Comparison of ENCODE assay signal across 19 cellular contexts in genomic region chr1:71562298-71562697, GRCh38.
"Had no signal": no experiment of that assay in that cellular context is flagged by ENCODE, and none has a peak within 500 bp of the region (broad histone marks: within the 10 kb centered on the region; RNA-seq: fewer than 3 reads in every experiment).

No MANE protein-coding gene starts in this region.

- H3K36me3 Mint-ChIP-seq: immature natural killer cell; naive B cell; stimulated activated effector memory CD8-positive, alpha-beta T cell treated with anti-CD3 and anti-CD28 coated beads, Interleukin-12 subunit alpha, Interleukin-12 subunit beta, amount 100 ng/mL, for 72 hours had no signal

- H3K36me3 ChIP-seq: left ventricle myocardium inferior, suprapubic skin, tibial nerve had no signal

- H3K9me3 Mint-ChIP-seq: naive B cell, nephron progenitor cell had no signal

- H3K4me1 Mint-ChIP-seq: central memory CD8-positive, alpha-beta T cell; immature natural killer cell; naive B cell; nephron progenitor cell; stimulated activated effector memory CD8-positive, alpha-beta T cell treated with anti-CD3 and anti-CD28 coated beads, Interleukin-12 subunit alpha, Interleukin-12 subunit beta, amount 100 ng/mL, for 72 hours had no signal

- H3K27me3 Mint-ChIP-seq: central memory CD8-positive, alpha-beta T cell; naive B cell had no signal

- ATAC-seq: esophagus mucosa; psoas muscle; sciatic nerve; stimulated activated effector memory CD8-positive, alpha-beta T cell treated with anti-CD3 and anti-CD28 coated beads, Interleukin-12 subunit alpha, Interleukin-12 subunit beta, amount 100 ng/mL, for 72 hours; stimulated activated naive CD8-positive, alpha-beta T cell treated with anti-CD3 and anti-CD28 coated beads, Interleukin-15, Interleukin-2, amounts not matched to agents 100 U/mL and 50 U/mL, for 24 hours had no signal

- H3K27ac Mint-ChIP-seq: immature natural killer cell; naive B cell; nephron progenitor cell; stimulated activated effector memory CD8-positive, alpha-beta T cell treated with anti-CD3 and anti-CD28 coated beads, Interleukin-12 subunit alpha, Interleukin-12 subunit beta, amount 100 ng/mL, for 72 hours had no signal

- H3K4me3 Mint-ChIP-seq: central memory CD8-positive, alpha-beta T cell; immature natural killer cell; naive B cell; nephron progenitor cell; stimulated activated effector memory CD8-positive, alpha-beta T cell treated with anti-CD3 and anti-CD28 coated beads, Interleukin-12 subunit alpha, Interleukin-12 subunit beta, amount 100 ng/mL, for 72 hours had no signal

- H3K27ac ChIP-seq: psoas muscle, suprapubic skin, tibial nerve had no signal

- H3K9me3 ChIP-seq: left ventricle myocardium inferior, psoas muscle, suprapubic skin, tibial nerve had no signal

- H3K4me1 ChIP-seq: psoas muscle, suprapubic skin had no signal

- DNase-seq: cortex of kidney; effector memory CD4-positive, alpha-beta T cell; immature natural killer cell; left ventricle myocardium inferior; mesendoderm; naive B cell; nephron progenitor cell; psoas muscle; stimulated activated CD4-positive, alpha-beta T cell treated with anti-CD3 and anti-CD28 coated beads, Interleukin-12 subunit alpha, Interleukin-12 subunit beta, amount 100 ng/mL, for 4 hours; stimulated activated CD4-positive, alpha-beta T cell treated with anti-CD3 and anti-CD28 coated beads, Interleukin-2, amount 100 ng/mL, for 48 hours; stimulated activated CD8-positive, alpha-beta memory T cell treated with anti-CD3 and anti-CD28 coated beads, Interleukin-4, amount 100 ng/mL, for 48 hours; stimulated activated naive CD8-positive, alpha-beta T cell treated with anti-CD3 and anti-CD28 coated beads, Interleukin-15, Interleukin-2, amounts not matched to agents 100 U/mL and 50 U/mL, for 24 hours had no signal

- H3K27me3 ChIP-seq: suprapubic skin, tibial nerve had no signal

- H3K4me3 ChIP-seq: left ventricle myocardium inferior, psoas muscle, skin epidermis, suprapubic skin, tibial nerve had no signal
